In genomic region chr2:176080540-176081355, GRCh38 we compare ENCODE assay signal across 2 cellular contexts.
A peak's percentile ranks its signal among the peaks of the same experiment; 100 is the strongest.
TF ChIP-seq lines count a peak whose summit lies in the region.

No MANE protein-coding gene starts in this region.

TF ChIP-seq in HEK293, 187 proteins besides CTCF, POLR2A, EP300 and RAD21 (continued from another document and continues in another):
- no peak; the same call in 1 of the 2 replicates for TF ChIP-seq ZNF692 (tag by site-specific recombination; IDR thresholded peaks at IDR 0.05)
- TF ChIP-seq PRDM2 (tag by site-specific recombination; IDR thresholded peaks at IDR 0.05; ENCODE audit: borderline replicate concordance) = no peak
- TF ChIP-seq ZNF530 (tag by site-specific recombination; IDR thresholded peaks at IDR 0.05; ENCODE audit: low read depth) = peak; percentile 72; the same call in 1 of the 2 replicates
- 0 out of 2 replicates have a peak, but pooled peaks have one; percentile 45 for TF ChIP-seq ZNF785 (tag by site-specific recombination; IDR thresholded peaks at IDR 0.05)
- TF ChIP-seq ZSCAN30 (tag by site-specific recombination; IDR thresholded peaks at IDR 0.05) = peak; percentile 54; the same call in 1 of the 2 replicates
- TF ChIP-seq ZBTB7A (tag by site-specific recombination; IDR thresholded peaks at IDR 0.05; ENCODE audit: low read depth) = no peak
- TF ChIP-seq ZNF626 (tag by site-specific recombination; IDR thresholded peaks at IDR 0.05) = no peak
- no peak for TF ChIP-seq ZFP37 (tag by site-specific recombination; IDR thresholded peaks at IDR 0.05)
- no peak for TF ChIP-seq ZNF433 (tag by site-specific recombination; IDR thresholded peaks at IDR 0.05; ENCODE audit: low read depth)
- no peak for TF ChIP-seq BCL11A (tag by site-specific recombination; IDR thresholded peaks at IDR 0.05; ENCODE audit: low read depth)
- no peak for TF ChIP-seq ZBTB21 (tag by site-specific recombination; IDR thresholded peaks at IDR 0.05)
- no peak for TF ChIP-seq GFI1B (tag by site-specific recombination; IDR thresholded peaks at IDR 0.05)
- TF ChIP-seq YY2 (tag by site-specific recombination; IDR thresholded peaks at IDR 0.05) = no peak
- TF ChIP-seq ZSCAN4 (tag by site-specific recombination; IDR thresholded peaks at IDR 0.05) = no peak
- TF ChIP-seq ZNF398 (tag by site-specific recombination; IDR thresholded peaks at IDR 0.05) = 0 out of 2 replicates have a peak, but pooled peaks have one; percentile 9
- TF ChIP-seq ZNF830 (tag by site-specific recombination; IDR thresholded peaks at IDR 0.05; ENCODE audit: low read depth) = no peak
- no peak for TF ChIP-seq ZNF426 (tag by site-specific recombination; IDR thresholded peaks at IDR 0.05)

TF ChIP-seq in K562, 482 proteins besides CTCF, POLR2A, EP300 and RAD21 (continued from another document):
- TF ChIP-seq KLF13 (tag; IDR thresholded peaks at IDR 0.05; ENCODE audit: borderline replicate concordance, low read depth) (no peak), MGA (IDR thresholded peaks at IDR 0.05) (peak; percentile 85), CCAR2 (IDR thresholded peaks at IDR 0.05; ENCODE audit: low read depth, low read length) (no peak), SRSF7 (optimal IDR thresholded peaks at IDR 0.05; ENCODE audit: low read depth, low read length) (no peak), KDM4B (IDR thresholded peaks at IDR 0.05; ENCODE audit: borderline replicate concordance in 2 of 2, low read depth in 1 of 2) (no peak), EGR1 (conservative IDR thresholded peaks at IDR 0.05) (peak; percentile 33; the same call in 1 of the 2 replicates), RBM15 (IDR thresholded peaks at IDR 0.05; ENCODE audit: insufficient read depth, low read length) (no peak), SMAD4 (CRISPR knock-in tag; conservative IDR thresholded peaks at IDR 0.05) (peak; percentile 56; the same call in 1 of the 2 replicates), E2F6 (IDR thresholded peaks at IDR 0.05; ENCODE audit: borderline replicate concordance in 1 of 2, extremely low read depth in 1 of 2, insufficient read depth in 1 of 2, insufficient read length in 1 of 2, low read depth in 1 of 2, low read length in 1 of 2, poor library complexity in 1 of 2, severe bottlenecking in 1 of 2) (peak; percentile 88 to 91)
